In the genomic region with DNA sequence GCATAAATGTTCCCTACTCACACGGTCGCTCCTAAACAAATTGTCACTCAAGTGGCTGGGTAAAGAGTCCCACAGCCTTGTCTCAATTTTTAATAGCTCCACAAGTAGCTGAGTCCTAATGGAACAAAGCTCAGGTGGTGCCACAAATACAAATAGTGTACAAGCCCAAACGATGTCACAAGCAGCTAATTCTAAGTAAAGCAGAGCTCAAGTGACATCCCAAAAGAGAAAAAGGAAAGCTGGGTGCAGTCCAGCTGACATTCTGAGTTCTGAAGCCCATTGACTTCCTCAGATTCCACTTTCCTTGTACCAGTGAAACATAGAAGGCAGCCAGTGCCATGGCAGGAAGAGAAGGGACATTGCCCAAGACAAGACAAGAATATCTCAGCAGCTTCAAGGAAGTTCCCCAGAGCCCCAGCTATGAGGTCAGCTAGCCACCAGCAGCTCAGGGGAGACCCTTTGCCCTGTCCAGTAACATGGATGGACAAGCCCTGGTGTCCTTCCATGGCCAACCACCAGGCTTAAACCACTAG, we compare ENCODE assay signal across 28 cellular contexts.
"Had no signal": no experiment of that assay in that cellular context is flagged by ENCODE, and none has a peak within 500 bp of the region (broad histone marks: within the 10 kb centered on the region; RNA-seq: fewer than 3 reads in every experiment).

No MANE protein-coding gene starts in this region.

- H3K4me1 ChIP-seq: ascending aorta, colonic mucosa, foreskin keratinocyte, gastroesophageal sphincter had no signal

- ATAC-seq: activated naive CD4-positive, alpha-beta T cell treated with anti-CD3 and anti-CD28 coated beads, Interleukin-2, amount 50 U/mL, for 72 hours; activated T-cell treated with anti-CD3 and anti-CD28 coated beads, Interleukin-2, amount 50 U/mL, for 72 hours; esophagus mucosa; foreskin keratinocyte; gastroesophageal sphincter; heart right ventricle; WTC11 had no signal

- H3K27ac ChIP-seq: ascending aorta, brain microvascular endothelial cell, cardiac muscle cell, colonic mucosa, foreskin keratinocyte, gastroesophageal sphincter, heart right ventricle, VCaP had no signal

- DNase-seq: activated CD4-positive, alpha-beta memory T cell treated with anti-CD3 and anti-CD28 coated beads, Interleukin-2, amount 10 ng/mL, durations not matched to agents 7 days and 5 days; activated CD4-positive, alpha-beta T cell treated with anti-CD3 and anti-CD28 coated beads for 1 hour; activated CD4-positive, alpha-beta T cell treated with anti-CD3 and anti-CD28 coated beads for 4 hours; activated CD4-positive, alpha-beta T cell treated with anti-CD3 and anti-CD28 coated beads, Interleukin-2, amount 10 ng/mL, durations not matched to agents 7 days and 5 days; activated CD4-positive, alpha-beta T cell treated with anti-CD3 and anti-CD28 coated beads, Interleukin-2, amount 50 U/mL, for 4 hours; activated CD8-positive, alpha-beta memory T cell treated with anti-CD3 and anti-CD28 coated beads, Interleukin-2, amount 50 U/mL, for 48 hours; activated gamma-delta T cell; activated naive CD4-positive, alpha-beta T cell; activated naive CD4-positive, alpha-beta T cell treated with anti-CD3 and anti-CD28 coated beads, Interleukin-2, amount 10 ng/mL, durations not matched to agents 7 days and 5 days; activated naive CD8-positive, alpha-beta T cell treated with anti-CD3 and anti-CD28 coated beads, Interleukin-2, amount 10 ng/mL, durations not matched to agents 7 days and 5 days; activated T-cell treated with anti-CD3 and anti-CD28 coated beads for 4 hours; activated T-cell treated with anti-CD3 and anti-CD28 coated beads, Interleukin-2, amount 50 U/mL, for 24 hours; activated T-cell treated with anti-CD3 and anti-CD28 coated beads, Interleukin-2, amount 50 U/mL, for 72 hours; brain microvascular endothelial cell; central memory CD4-positive, alpha-beta T cell; cerebellar nuclear complex; colonic mucosa; effector CD8-positive, alpha-beta T cell; heart right ventricle; T-helper 2 cell had no signal

- H3K27me3 ChIP-seq: ascending aorta, brain microvascular endothelial cell, cardiac muscle cell, colonic mucosa, foreskin keratinocyte, gastroesophageal sphincter, heart right ventricle had no signal

- H3K4me3 ChIP-seq: ascending aorta, cardiac muscle cell, colonic mucosa, gastroesophageal sphincter, heart right ventricle had no signal

- H3K36me3 ChIP-seq: ascending aorta, brain microvascular endothelial cell, cardiac muscle cell, colonic mucosa, gastroesophageal sphincter, heart right ventricle had no signal

- H3K9me3 ChIP-seq: colonic mucosa had no signal
